22 cellular contexts compared by ENCODE assay signal in genomic region chr2:73862987-73863386, GRCh38. TPM values are rescaled to one million over a fixed set of nuclear protein-coding genes. Genes with fewer than 3 reads are reported as not detected.
DNase-seq lines count a peak whose midpoint lies in the region; ATAC-seq, FAIRE-seq and TF ChIP-seq lines count a peak whose summit lies in the region.
"Had no signal": no experiment of that assay in that cellular context is flagged by ENCODE, and none has a peak within 500 bp of the region (broad histone marks: within the 10 kb centered on the region; RNA-seq: fewer than 3 reads in every experiment).

No MANE protein-coding gene starts in this region.

- no peaks in the 10 kb centered on the region for H3K27me3 ChIP-seq in pancreas
- no peaks in the 10 kb centered on the region for H3K27me3 ChIP-seq in tibial nerve
- H3K27me3 ChIP-seq: BE2C, SJSA1 had no signal

- DNase-seq in NCI-H748 (lab: John Stamatoyannopoulos, UW; ENCODE audit: unreplicated experiment) (peak; percentile 35), NCI-H748 treated with DMSO at 0.1 percent for 48 hours (lab: John Stamatoyannopoulos, UW) (no peak), LHCN-M2 (ENCODE audit: low read depth) (peak; percentile 3), epithelial cell of prostate (ENCODE audit: low read depth, low spot score) (no peak), pancreas (no peak), Ammon's horn (ENCODE audit: low spot score) (no peak), NCI-H69 (lab: John Stamatoyannopoulos, UW) (no peak), tibial nerve (ENCODE audit: low spot score in 2 of 2) (no peak)
- DNase-seq: BE2C, DMS 273 treated with DMSO at 0.1 percent for 48 hours, GOT3, HCEC 1CT, NCI-H1694, OCI-M1 had no signal

- H3K4me1 ChIP-seq in pancreas (no peaks in the 10 kb centered on the region), tibial nerve (no peaks in the 10 kb centered on the region)
- H3K4me1 ChIP-seq: BE2C had no signal

- H3K9me3 ChIP-seq in pancreas (no peaks in the 10 kb centered on the region), tibial nerve (no peaks in the 10 kb centered on the region)
- H3K9me3 ChIP-seq: A549, BE2C, SJSA1 had no signal

- WGBS in pancreas, 2 donors: 57 to 58% methylated on average over 2 of the region's 2 CpGs
- 54 to 63% methylated on average over 2 of the region's 2 CpGs for WGBS in tibial nerve, 2 donors

- intact Hi-C loops in pancreas (cut with DNase I): no loop called here

- no peak for TF ChIP-seq POLR2A in tibial nerve (IDR thresholded peaks at IDR 0.05)

- TF ChIP-seq CTCF in pancreas (IDR thresholded peaks at IDR 0.05): no peak
- no peak for TF ChIP-seq CTCF in tibial nerve (IDR thresholded peaks at IDR 0.05)

- no peak for FAIRE-seq in pancreas (lab: Jason Lieb, UNC)
- FAIRE-seq: A549, G401.6, GM18507, GM19239 had no signal

- H3K27ac ChIP-seq in epithelial cell of prostate (peak overlapping the region; percentile 2), pancreas (peak overlapping the region in 1 of 4 donors; percentile 38), tibial nerve (no peak overlapping the region)
- H3K27ac ChIP-seq: A549, SJSA1 had no signal

- H3K36me3 ChIP-seq in pancreas: peaks cover 0 to 24% (median 6%) of the 10 kb centered on the region in 3 donors
- peaks cover 0 to 95% (median 13%) of the 10 kb centered on the region in 3 donors for H3K36me3 ChIP-seq in tibial nerve

- H3K4me3 ChIP-seq in pancreas (no peak overlapping the region), tibial nerve (no peak overlapping the region)
- H3K4me3 ChIP-seq: A549, SJSA1 had no signal

- ATAC-seq in pancreas: peak in 3 of 4 donors; percentile 52 to 68 (median 60)
- ATAC-seq: A549, Right ventricle myocardium inferior had no signal

- no peak for TF ChIP-seq EP300 in tibial nerve (IDR thresholded peaks at IDR 0.05)

RNA-seq across cellular contexts. Expression of gene ACTG2, which starts 29.8 kb away (rescaled TPM):
- total RNA-seq in LHCN-M2 (2014; rRNA removed) (2.3 and 2.9 TPM in 2 replicates), pancreas (1 to 10 TPM in 3 of 6 donors, under 1 TPM in 3; 0.28 to 2.2 (median 0.91) TPM), tibial nerve (10 to 100 TPM in 3 of 4 donors, 1 to 10 TPM in 1; 6.3 to 20.1 (median 16.8) TPM)
- 0.49 TPM for polyA plus RNA-seq in LHCN-M2 (2012)
- polyA plus RNA-seq in pancreas: 10 to 100 TPM in 1 of 2 donors, 1 to 10 TPM in 1; 9.9 to 76.3 TPM
- total RNA-seq: NCI-H460 had no signal
- polyA plus RNA-seq: IgD-negative memory B cell had no signal

RNA-seq across cellular contexts. Expression of gene STAMBP, which starts 34.2 kb away (rescaled TPM):
- total RNA-seq in LHCN-M2 (2014; rRNA removed) (1,102 and 1,126 TPM in 2 replicates), pancreas (10 to 100 TPM; 11.7 to 24.4 (median 13.2) TPM), tibial nerve (10 to 100 TPM; 20.7 to 47.2 (median 24.8) TPM)
- polyA plus RNA-seq in LHCN-M2 (2012): 460 TPM
- 10 to 100 TPM in 1 of 2 donors, 1 to 10 TPM in 1; 9.8 to 16.7 TPM for polyA plus RNA-seq in pancreas

Comparison
In these comparisons a context has a peak if more than half of its experiments do, and no peak if none do; other contexts are left out.
1. DNase-seq: peak in NCI-H748 (single experiment) and LHCN-M2 (single experiment); none in NCI-H748 treated with DMSO at 0.1 percent for 48 hours (single experiment), epithelial cell of prostate (single experiment), pancreas (0 of 6), Ammon's horn (single experiment), NCI-H69 (single experiment) and tibial nerve (0 of 2).
2. RNA of gene STAMBP, which starts 34.2 kb away (total RNA-seq): 1,102 to 1,126 TPM in LHCN-M2; 20.7 to 47.2 TPM in tibial nerve and 11.7 to 24.4 TPM in pancreas; every median in the first group is over 10 times any median in the second.